ENCODE assay signal across 3 cellular contexts in the genomic region with DNA sequence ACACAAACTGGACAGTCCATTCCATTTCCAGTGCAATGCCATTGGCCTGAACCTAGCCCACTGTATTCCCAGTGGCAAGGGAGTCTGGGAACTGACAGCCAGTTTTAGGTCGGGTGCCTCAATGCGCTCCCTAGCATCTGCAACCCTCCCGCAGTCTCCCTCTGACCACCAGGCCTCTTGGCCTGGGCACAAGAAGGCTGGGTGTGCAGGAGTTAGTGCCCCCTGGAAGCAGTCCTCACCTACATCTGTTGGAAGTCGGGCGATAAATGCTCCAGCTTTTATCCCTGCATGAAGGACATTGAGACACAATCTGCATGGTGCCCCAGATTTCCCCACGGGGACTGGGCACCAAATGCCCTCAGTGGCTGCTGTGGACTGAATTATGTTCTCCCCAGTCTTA.
TF ChIP-seq lines count a peak whose summit lies in the region.

No MANE protein-coding gene starts in this region.

TF ChIP-seq in SK-N-SH, 30 proteins besides CTCF, POLR2A, EP300 and RAD21 (continues in another document):
- no peak for TF ChIP-seq FOSL2 (IDR thresholded peaks at IDR 0.05; ENCODE audit: borderline replicate concordance, low read depth)
- TF ChIP-seq, protein P1, sequence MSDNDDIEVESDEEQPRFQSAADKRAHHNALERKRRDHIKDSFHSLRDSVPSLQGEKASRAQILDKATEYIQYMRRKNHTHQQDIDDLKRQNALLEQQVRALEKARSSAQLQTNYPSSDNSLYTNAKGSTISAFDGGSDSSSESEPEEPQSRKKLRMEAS (IDR thresholded peaks at IDR 0.05; ENCODE audit: low read depth): no peak
- TF ChIP-seq USF2 (IDR thresholded peaks at IDR 0.05; ENCODE audit: borderline replicate concordance, low read depth, low read length): no peak
- no peak for TF ChIP-seq JUND (IDR thresholded peaks at IDR 0.05)
- TF ChIP-seq TEAD4 (IDR thresholded peaks at IDR 0.05; ENCODE audit: borderline replicate concordance, insufficient read depth): no peak
- TF ChIP-seq YY1 (IDR thresholded peaks at IDR 0.05; ENCODE audit: low read depth): no peak
- TF ChIP-seq RXRA (IDR thresholded peaks at IDR 0.05; ENCODE audit: borderline replicate concordance, low read depth): no peak
- no peak for TF ChIP-seq PBX3 (IDR thresholded peaks at IDR 0.05)
- TF ChIP-seq TAF1 (IDR thresholded peaks at IDR 0.05; ENCODE audit: borderline replicate concordance, low read depth, low read length): no peak
- TF ChIP-seq REST (IDR thresholded peaks at IDR 0.05; ENCODE audit: low read depth, low read length): no peak
- TF ChIP-seq SIN3A (IDR thresholded peaks at IDR 0.05; ENCODE audit: borderline replicate concordance, low read depth, low read length): no peak
- TF ChIP-seq GATA2 (CRISPR knock-in tag; IDR thresholded peaks at IDR 0.05): no peak

TF ChIP-seq in SK-N-SH treated with all-trans-retinoic acid at 6 μM for 48 hours, 23 proteins besides CTCF, POLR2A, EP300 and RAD21:
- TF ChIP-seq PPARA (CRISPR knock-in tag; IDR thresholded peaks at IDR 0.05; ENCODE audit: borderline replicate concordance) (no peak), ZNF8 (CRISPR knock-in tag; IDR thresholded peaks at IDR 0.05) (no peak), CSDC2 (CRISPR knock-in tag; IDR thresholded peaks at IDR 0.05) (no peak), POU6F1 (CRISPR knock-in tag; IDR thresholded peaks at IDR 0.05; ENCODE audit: borderline replicate concordance, low read depth) (no peak)

TF ChIP-seq in H1, 55 proteins besides CTCF, POLR2A, EP300 and RAD21:
- TF ChIP-seq ASH2L (IDR thresholded peaks at IDR 0.05; ENCODE audit: low read length): no peak
- TF ChIP-seq SIX5 (IDR thresholded peaks at IDR 0.05; ENCODE audit: low read depth, low read length): no peak
- no peak for TF ChIP-seq BCL11A (IDR thresholded peaks at IDR 0.05; ENCODE audit: low read depth in 2 of 2, low read length in 2 of 2)
- TF ChIP-seq EZH2 (IDR thresholded peaks at IDR 0.05; ENCODE audit: low read depth, low read length, severe bottlenecking): no peak
- no peak for TF ChIP-seq KDM1A (IDR thresholded peaks at IDR 0.05; ENCODE audit: borderline replicate concordance, low read length)
- no peak for TF ChIP-seq MAFK (IDR thresholded peaks at IDR 0.05; ENCODE audit: low read depth, low read length)
- no peak for TF ChIP-seq CREB1 (IDR thresholded peaks at IDR 0.05)
- TF ChIP-seq JUN (IDR thresholded peaks at IDR 0.05; ENCODE audit: low read depth, low read length): no peak
- TF ChIP-seq TCF12 (IDR thresholded peaks at IDR 0.05; ENCODE audit: low read depth, low read length): no peak
- TF ChIP-seq ATF3 (IDR thresholded peaks at IDR 0.05; ENCODE audit: insufficient read depth, low read depth, low read length): no peak
- no peak for TF ChIP-seq TAF1 (IDR thresholded peaks at IDR 0.05; ENCODE audit: low read depth, low read length)
- TF ChIP-seq, protein P2, sequence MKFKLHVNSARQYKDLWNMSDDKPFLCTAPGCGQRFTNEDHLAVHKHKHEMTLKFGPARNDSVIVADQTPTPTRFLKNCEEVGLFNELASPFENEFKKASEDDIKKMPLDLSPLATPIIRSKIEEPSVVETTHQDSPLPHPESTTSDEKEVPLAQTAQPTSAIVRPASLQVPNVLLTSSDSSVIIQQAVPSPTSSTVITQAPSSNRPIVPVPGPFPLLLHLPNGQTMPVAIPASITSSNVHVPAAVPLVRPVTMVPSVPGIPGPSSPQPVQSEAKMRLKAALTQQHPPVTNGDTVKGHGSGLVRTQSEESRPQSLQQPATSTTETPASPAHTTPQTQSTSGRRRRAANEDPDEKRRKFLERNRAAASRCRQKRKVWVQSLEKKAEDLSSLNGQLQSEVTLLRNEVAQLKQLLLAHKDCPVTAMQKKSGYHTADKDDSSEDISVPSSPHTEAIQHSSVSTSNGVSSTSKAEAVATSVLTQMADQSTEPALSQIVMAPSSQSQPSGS (IDR thresholded peaks at IDR 0.05; ENCODE audit: low read length): no peak
- no peak for TF ChIP-seq PHF8 (conservative IDR thresholded peaks at IDR 0.05; ENCODE audit: low read depth, low read length)
- TF ChIP-seq TBP (IDR thresholded peaks at IDR 0.05; ENCODE audit: low read depth, low read length): no peak
- TF ChIP-seq CBX5 (IDR thresholded peaks at IDR 0.05; ENCODE audit: low read depth, low read length): no peak
- no peak for TF ChIP-seq NRF1 (IDR thresholded peaks at IDR 0.05; ENCODE audit: low read depth, low read length)
- TF ChIP-seq POU5F1 (IDR thresholded peaks at IDR 0.05; ENCODE audit: low read depth, low read length): no peak
- TF ChIP-seq SIN3A (conservative IDR thresholded peaks at IDR 0.05 in 1 of 2, IDR thresholded peaks at IDR 0.05 in 1 of 2; ENCODE audit: low read depth in 1 of 2, low read length in 2 of 2): no peak
- TF ChIP-seq USF2 (IDR thresholded peaks at IDR 0.05; ENCODE audit: low read length): no peak
- no peak for TF ChIP-seq SIRT6 (IDR thresholded peaks at IDR 0.05; ENCODE audit: low read length)
